16 cellular contexts compared by ENCODE assay signal in genomic region chr2:26471766-26472706, GRCh38. TPM values are rescaled to one million over a fixed set of nuclear protein-coding genes. Genes with fewer than 3 reads are reported as not detected.
DNase-seq lines count a peak whose midpoint lies in the region; ATAC-seq, FAIRE-seq and TF ChIP-seq lines count a peak whose summit lies in the region.
"Had no signal": no experiment of that assay in that cellular context is flagged by ENCODE, and none has a peak within 500 bp of the region (broad histone marks: within the 10 kb centered on the region; RNA-seq: fewer than 3 reads in every experiment).

No MANE protein-coding gene starts in this region.

- peaks cover 0 to 18% (median 8%) of the 10 kb centered on the region in 11 donors for H3K9me3 ChIP-seq in heart right ventricle
- H3K9me3 ChIP-seq: prostate gland had no signal

- no peak overlapping the region for H3K4me3 Mint-ChIP-seq in activated naive CD4-positive, alpha-beta T cell treated with anti-CD3 and anti-CD28 coated beads for 36 hours
- H3K4me3 Mint-ChIP-seq: immature natural killer cell had no signal

- no peaks in the 10 kb centered on the region for H3K4me1 ChIP-seq in heart right ventricle
- H3K4me1 ChIP-seq: prostate gland, tibial nerve had no signal

- H3K36me3 ChIP-seq in heart right ventricle, result no peaks in the 10 kb centered on the region
- H3K36me3 ChIP-seq: prostate gland, tibial nerve had no signal

- ATAC-seq in Right ventricle myocardium inferior (no peak), heart right ventricle (no peak)
- ATAC-seq: mucosa of descending colon had no signal

- H3K27me3 ChIP-seq in heart right ventricle, result no peaks in the 10 kb centered on the region
- H3K27me3 ChIP-seq: tibial nerve had no signal

- H3K4me1 Mint-ChIP-seq in activated naive CD4-positive, alpha-beta T cell treated with anti-CD3 and anti-CD28 coated beads for 36 hours (ENCODE audit: low read depth), result peaks cover 2% of the 10 kb centered on the region
- H3K4me1 Mint-ChIP-seq: immature natural killer cell had no signal

- peaks cover 11% of the 10 kb centered on the region for H3K9me3 Mint-ChIP-seq in activated naive CD4-positive, alpha-beta T cell treated with anti-CD3 and anti-CD28 coated beads for 36 hours

- no peak overlapping the region for H3K4me3 ChIP-seq in heart right ventricle
- no peak overlapping the region for H3K4me3 ChIP-seq in fibroblast of pulmonary artery (replicated peaks; ENCODE audit: low read depth, low read length)
- H3K4me3 ChIP-seq: mucosa of descending colon, prostate gland, tibial nerve had no signal

- peak; percentile 99 for FAIRE-seq in urothelium cell line (lab: Jason Lieb, UNC)

- H3K27ac Mint-ChIP-seq in activated naive CD4-positive, alpha-beta T cell treated with anti-CD3 and anti-CD28 coated beads for 36 hours, result no peak overlapping the region
- H3K27ac Mint-ChIP-seq: immature natural killer cell had no signal

- CTCF ChIA-PET in activated naive CD4-positive, alpha-beta T cell treated with anti-CD3 and anti-CD28 coated beads for 36 hours (lab: Charles Lee), result no interaction called here

- no peaks in the 10 kb centered on the region for H3K36me3 Mint-ChIP-seq in activated naive CD4-positive, alpha-beta T cell treated with anti-CD3 and anti-CD28 coated beads for 36 hours (ENCODE audit: low read depth)
- H3K36me3 Mint-ChIP-seq: immature natural killer cell had no signal

- intact Hi-C loops in Right ventricle myocardium inferior (cut with DNase I), result no loop called here
- intact Hi-C loops in heart right ventricle (cut with DNase I), result no loop called here
- intact Hi-C loops in activated naive CD4-positive, alpha-beta T cell treated with anti-CD3 and anti-CD28 coated beads for 36 hours (cut with micrococcal nuclease), result no loop called here

- peak; percentile 35 for DNase-seq in Right ventricle myocardium inferior (ENCODE audit: missing footprints)
- DNase-seq in heart right ventricle, result no peak
- peak; percentile 21 for DNase-seq in RPMI8226
- DNase-seq in fibroblast of pulmonary artery (ENCODE audit: low read depth), result no peak
- peak; percentile 41 for DNase-seq in urothelium cell line (ENCODE audit: low spot score)
- DNase-seq in dedifferentiated amniotic fluid mesenchymal stem cell (ENCODE audit: extremely low spot score), result no peak
- DNase-seq in activated naive CD4-positive, alpha-beta T cell treated with anti-CD3 and anti-CD28 coated beads for 36 hours, result no peak
- no peak for DNase-seq in NCI-H128 (lab: John Stamatoyannopoulos, UW; ENCODE audit: unreplicated experiment)
- DNase-seq: activated CD4-positive, alpha-beta T cell treated with anti-CD3 and anti-CD28 coated beads for 1 hour; activated T-cell treated with anti-CD3 and anti-CD28 coated beads, Interleukin-2, amount 50 U/mL, for 1 hour; aorta; immature natural killer cell; NCI-H187 had no signal

- H3K27me3 Mint-ChIP-seq in activated naive CD4-positive, alpha-beta T cell treated with anti-CD3 and anti-CD28 coated beads for 36 hours (ENCODE audit: low read depth), result no peaks in the 10 kb centered on the region

- no peak overlapping the region for H3K27ac ChIP-seq in heart right ventricle
- H3K27ac ChIP-seq: prostate gland, tibial nerve had no signal

- TF ChIP-seq CTCF in heart right ventricle (IDR thresholded peaks at IDR 0.05), result no peak
- TF ChIP-seq CTCF in fibroblast of pulmonary artery (IDR thresholded peaks at IDR 0.05; ENCODE audit: low read length, missing control alignments), result peak; percentile 1

- 82 to 86% methylated on average over 25 of the region's 25 CpGs for WGBS in heart right ventricle, 2 donors

RNA-seq across cellular contexts. Expression of gene OTOF, which starts 5.9 kb away (rescaled TPM):
- total RNA-seq in Right ventricle myocardium inferior (0.08 TPM), heart right ventricle (under 1 TPM in 3 of 10 donors, not detected in 7; 0.05 to 0.25 (median 0.10) TPM)
- polyA plus RNA-seq in heart right ventricle, result under 1 TPM in 1 of 2 donors, not detected in 1; 0.03 TPM
- total RNA-seq in activated naive CD4-positive, alpha-beta T cell treated with anti-CD3 and anti-CD28 coated beads for 36 hours, result under 1 TPM; 0.45 to 0.52 TPM
- polyA plus RNA-seq: aorta had no signal

Comparison
In these comparisons a context has a peak if more than half of its experiments do, and no peak if none do; other contexts are left out.
1. DNase-seq: peak in Right ventricle myocardium inferior (single experiment), RPMI8226 (single experiment) and urothelium cell line (single experiment); none in heart right ventricle (0 of 2), fibroblast of pulmonary artery (single experiment), dedifferentiated amniotic fluid mesenchymal stem cell (single experiment), activated naive CD4-positive, alpha-beta T cell treated with anti-CD3 and anti-CD28 coated beads for 36 hours (single experiment) and NCI-H128 (single experiment).